9 cellular contexts compared by ENCODE assay signal in genomic region chrX:128975716-128976115, GRCh38.
DNase-seq lines count a peak whose midpoint lies in the region; ATAC-seq, FAIRE-seq and TF ChIP-seq lines count a peak whose summit lies in the region.
"Had no signal": no experiment of that assay in that cellular context is flagged by ENCODE, and none has a peak within 500 bp of the region (broad histone marks: within the 10 kb centered on the region; RNA-seq: fewer than 3 reads in every experiment).

No MANE protein-coding gene starts in this region.

- H3K4me1 ChIP-seq in heart right ventricle, result no peaks in the 10 kb centered on the region
- no peaks in the 10 kb centered on the region for H3K4me1 ChIP-seq in Peyer's patch
- H3K4me1 ChIP-seq in small intestine (ENCODE audit: control insufficient read depth in 2 of 2, insufficient read depth in 1 of 2, low read depth in 1 of 2, low read length in 1 of 2), result no peaks in the 10 kb centered on the region

- no peak overlapping the region for H3K27ac ChIP-seq in heart right ventricle
- no peak overlapping the region for H3K27ac ChIP-seq in Peyer's patch
- no peak overlapping the region for H3K27ac ChIP-seq in small intestine (ENCODE audit: low read depth in 1 of 2, low read length in 1 of 2)

- intact Hi-C loops in heart right ventricle (cut with DNase I) (no loop called here), cardiac septum (cut with DNase I) (no loop called here)

- TF ChIP-seq CTCF in heart right ventricle (IDR thresholded peaks at IDR 0.05) (peak in 7 of 9 donors; percentile 30 to 50 (median 40)), Peyer's patch (IDR thresholded peaks at IDR 0.05) (peak in 4 of 6 experiments; percentile 16 to 56 (median 48)), fibroblast of the aortic adventitia (IDR thresholded peaks at IDR 0.05; ENCODE audit: insufficient read depth, low read length) (peak; percentile 26)

- H3K9me3 ChIP-seq in heart right ventricle (no peaks in the 10 kb centered on the region), Peyer's patch (no peaks in the 10 kb centered on the region), small intestine (ENCODE audit: control insufficient read depth, low read depth) (no peaks in the 10 kb centered on the region)

- H3K27me3 ChIP-seq in heart right ventricle (peaks cover 0 to 17% (median 0%) of the 10 kb centered on the region in 7 donors), Peyer's patch (no peaks in the 10 kb centered on the region), small intestine (ENCODE audit: control insufficient read depth in 2 of 2, insufficient read depth in 2 of 2, low read length in 2 of 2) (no peaks in the 10 kb centered on the region)

- no peaks in the 10 kb centered on the region for H3K36me3 ChIP-seq in heart right ventricle
- H3K36me3 ChIP-seq in Peyer's patch, result no peaks in the 10 kb centered on the region
- no peaks in the 10 kb centered on the region for H3K36me3 ChIP-seq in small intestine (ENCODE audit: control insufficient read depth in 2 of 2, insufficient read depth in 2 of 2, low read length in 2 of 2)

- ATAC-seq in heart right ventricle, result no peak
- peak; percentile 51 for ATAC-seq in HG03103 (IDR thresholded peaks at IDR 0.05; ENCODE audit: low read depth, unreplicated experiment)
- ATAC-seq in HG03565 (IDR thresholded peaks at IDR 0.05; ENCODE audit: unreplicated experiment), result no peak
- ATAC-seq in HG02981 (IDR thresholded peaks at IDR 0.05; ENCODE audit: unreplicated experiment), result no peak

- FAIRE-seq in small intestine (lab: Jason Lieb, UNC), result no peak
- FAIRE-seq: GM18507 had no signal

- no peak overlapping the region for H3K4me3 ChIP-seq in heart right ventricle
- H3K4me3 ChIP-seq in Peyer's patch, result no peak overlapping the region
- no peak overlapping the region for H3K4me3 ChIP-seq in fibroblast of the aortic adventitia (ENCODE audit: low read depth, low read length)
- H3K4me3 ChIP-seq in small intestine (ENCODE audit: low read depth in 1 of 2, low read length in 2 of 2), result no peak overlapping the region

- DNase-seq in heart right ventricle (no peak), cardiac septum (ENCODE audit: low spot score) (no peak), Peyer's patch (peak in 2 of 3 donors; percentile 52 to 53), fibroblast of the aortic adventitia (ENCODE audit: low read depth) (no peak), small intestine (peak; percentile 9)

- 6 to 13% methylated on average over 6 of the region's 6 CpGs for WGBS in heart right ventricle, 2 donors
- 0 to 11% (median 5%) methylated on average over 5 to 6 of the region's 6 CpGs for WGBS in small intestine, 3 donors

- no peak for TF ChIP-seq POLR2A in Peyer's patch (IDR thresholded peaks at IDR 0.05)

Comparison
In these comparisons a context has a peak if more than half of its experiments do, and no peak if none do; other contexts are left out.
1. DNase-seq: peak in Peyer's patch (2 of 3) and small intestine (single experiment); none in heart right ventricle (0 of 2), cardiac septum (single experiment) and fibroblast of the aortic adventitia (single experiment).
2. Peak in every context shown above with its lines, with median percentiles within 50 percentile points of each other: CTCF ChIP-seq.